Comparison of ENCODE assay signal across 10 cellular contexts in genomic region chr17:75315541-75316243, GRCh38. TPM values are rescaled to one million over a fixed set of nuclear protein-coding genes. Genes with fewer than 3 reads are reported as not detected.
DNase-seq lines count a peak whose midpoint lies in the region; ATAC-seq, FAIRE-seq and TF ChIP-seq lines count a peak whose summit lies in the region.
"Had no signal": no experiment of that assay in that cellular context is flagged by ENCODE, and none has a peak within 500 bp of the region (broad histone marks: within the 10 kb centered on the region; RNA-seq: fewer than 3 reads in every experiment).

No MANE protein-coding gene starts in this region.

- TF ChIP-seq EP300 in K562 (IDR thresholded peaks at IDR 0.05; ENCODE audit: low read length), result no peak

- no peak overlapping the region; a peak in 1 of 4 replicates for H3K9ac ChIP-seq in K562 (ENCODE audit: insufficient read depth in 1 of 2, low read depth in 2 of 2, low read length in 2 of 2)

- no peak overlapping the region for H3K27ac ChIP-seq in K562 (ENCODE audit: extremely low read depth, low read depth, low read length)

- peaks cover 33% of the 10 kb centered on the region for H3K4me1 Mint-ChIP-seq in stimulated activated effector memory CD8-positive, alpha-beta T cell treated with anti-CD3 and anti-CD28 coated beads, Interleukin-12 subunit alpha, Interleukin-12 subunit beta, amount 100 ng/mL, for 72 hours

- no peaks in the 10 kb centered on the region for H3K79me2 ChIP-seq in K562 (ENCODE audit: control insufficient read depth, insufficient read depth, low read length)

- in situ Hi-C loops in K562 (cut with MboI), result no loop called here

- peaks cover 50% of the 10 kb centered on the region for H3K36me3 Mint-ChIP-seq in stimulated activated effector memory CD8-positive, alpha-beta T cell treated with anti-CD3 and anti-CD28 coated beads, Interleukin-12 subunit alpha, Interleukin-12 subunit beta, amount 100 ng/mL, for 72 hours

- H3K9me3 ChIP-seq in K562 (replicated peaks; ENCODE audit: control insufficient read depth, insufficient read depth, low read depth, low read length), result no peaks in the 10 kb centered on the region

- intact Hi-C loops in K562 (cut with micrococcal nuclease), result no loop called here

- peaks cover 0 to 13% of the 10 kb centered on the region in 2 experiments; a peak in 4 of 5 replicates for H3K4me1 ChIP-seq in K562 (replicated peaks in 1 of 2; ENCODE audit: control insufficient read depth in 2 of 2, insufficient read depth in 2 of 2, low read length in 2 of 2)

- peak; percentile 45 to 67 for ATAC-seq in activated CD4-positive, CD25-positive, alpha-beta regulatory T cell treated with anti-CD3 and anti-CD28 coated beads, Interleukin-2, amount 50 U/mL, for 24 hours
- ATAC-seq in K562, result no peak; the same call in 2 of the 3 replicates
- peak; percentile 75 for ATAC-seq in stimulated activated effector memory CD8-positive, alpha-beta T cell treated with anti-CD3 and anti-CD28 coated beads, Interleukin-12 subunit alpha, Interleukin-12 subunit beta, amount 100 ng/mL, for 72 hours

- H3K4me2 ChIP-seq in K562 (ENCODE audit: insufficient read depth, low read length), result no peak overlapping the region

- CTCF ChIA-PET in K562 (lab: Yijun Ruan, JAX; ENCODE audit: low intra/inter-chr PET ratio), result no interaction called here

- POLR2A ChIA-PET in K562 (lab: Yijun Ruan, JAX), result interaction anchor here (0.5 to 3.6 kb wide), 8 partner anchors 9 to 1021 kb away, joined by 3 to 19 read pairs (median 3); partner anchors contain the start of gene MIF4GD

- peaks cover 31% of the 10 kb centered on the region; the same call in 2 of the 3 replicates for H3K36me3 ChIP-seq in K562 (ENCODE audit: control insufficient read depth, insufficient read depth, low read length)

- FAIRE-seq in K562 (lab: Jason Lieb, UNC), result peak; percentile 48

- no peak for TF ChIP-seq RAD21 in K562 (CRISPR knock-in tag; conservative IDR thresholded peaks at IDR 0.05 in 1 of 2, IDR thresholded peaks at IDR 0.05 in 1 of 2)

- 70% methylated on average over 14 of the region's 19 CpGs for WGBS in K562 (ENCODE audit: insufficient coverage, low coverage, missing lambda C conversion rate)

- H3K4me3 ChIP-seq in K562, result no peak overlapping the region

- peak overlapping the region; percentile 76 for H3K27ac Mint-ChIP-seq in stimulated activated effector memory CD8-positive, alpha-beta T cell treated with anti-CD3 and anti-CD28 coated beads, Interleukin-12 subunit alpha, Interleukin-12 subunit beta, amount 100 ng/mL, for 72 hours

- H3K9me1 ChIP-seq in K562 (ENCODE audit: control insufficient read depth, insufficient read depth, low read length), result no peaks in the 10 kb centered on the region

- H2AFZ ChIP-seq in K562 (ENCODE audit: low read depth, low read length), result no peak overlapping the region

- DNase-seq in activated CD4-positive, CD25-positive, alpha-beta regulatory T cell (lab: John Stamatoyannopoulos, UW), result no peak
- DNase-seq in NCI-H226, result peak; percentile 16
- no peak for DNase-seq in K562 (ENCODE audit: extremely low read depth in 1 of 4, low spot score in 3 of 4)
- DNase-seq in stimulated activated effector memory CD8-positive, alpha-beta T cell treated with anti-CD3 and anti-CD28 coated beads, Interleukin-12 subunit alpha, Interleukin-12 subunit beta, amount 100 ng/mL, for 72 hours (ENCODE audit: low spot score in 2 of 2), result peak in 1 of 2 donors; percentile 62
- DNase-seq in NCI-H446 treated with DMSO at 0.1 percent for 48 hours (lab: John Stamatoyannopoulos, UW), result no peak
- DNase-seq in NCI-H524 (lab: John Stamatoyannopoulos, UW), result no peak
- no peak for DNase-seq in NCI-H128 (lab: John Stamatoyannopoulos, UW; ENCODE audit: unreplicated experiment)
- DNase-seq: NCI-H1092, SHP77 had no signal

- peak overlapping the region; percentile 22 for H3K4me3 Mint-ChIP-seq in stimulated activated effector memory CD8-positive, alpha-beta T cell treated with anti-CD3 and anti-CD28 coated beads, Interleukin-12 subunit alpha, Interleukin-12 subunit beta, amount 100 ng/mL, for 72 hours

- no peak for TF ChIP-seq POLR2A in K562 (conservative IDR thresholded peaks at IDR 0.05)

- no peaks in the 10 kb centered on the region for H3K9me3 Mint-ChIP-seq in stimulated activated effector memory CD8-positive, alpha-beta T cell treated with anti-CD3 and anti-CD28 coated beads, Interleukin-12 subunit alpha, Interleukin-12 subunit beta, amount 100 ng/mL, for 72 hours

- no peaks in the 10 kb centered on the region for H3K27me3 ChIP-seq in K562 (ENCODE audit: control insufficient read depth in 2 of 2, insufficient read depth in 2 of 2, low read length in 2 of 2)

- no peak for TF ChIP-seq CTCF in K562 (IDR thresholded peaks at IDR 0.05 in 2 of 3, conservative IDR thresholded peaks at IDR 0.05 in 1 of 3; ENCODE audit: insufficient read depth in 2 of 3, low read depth in 1 of 3, low read length in 3 of 3)

- no TSS peak for BruUV-seq in K562 (replicated peaks; lab: Mats Ljungman, UMichigan)

- no peaks in the 10 kb centered on the region for H4K20me1 ChIP-seq in K562 (replicated peaks; ENCODE audit: control insufficient read depth, insufficient read depth, low read length)

RNA-seq across cellular contexts. Expression of gene SLC25A19, which starts 26.5 kb away (rescaled TPM):
- total RNA-seq in K562 (2011; cell fraction: chromatin; rRNA removed; ENCODE audit: low replicate concordance), result 80.8 and 110 TPM in 2 replicates
- total RNA-seq in K562 (2011; cell fraction: nucleolus; rRNA removed), result 83.7 and 96.9 TPM in 2 replicates
- total RNA-seq in K562 (2011; cell fraction: nucleoplasm; rRNA removed), result 75.9 and 93.0 TPM in 2 replicates
- total RNA-seq in K562 (2014; rRNA removed), result 56.1 and 71.6 TPM in 2 replicates
- 35.9 and 45.2 TPM in 2 replicates for total RNA-seq in K562 (2014; rRNA removed; fragmentation: Illumina TruSeq; extraction: Trizol)
- 49.0 and 49.3 TPM in 2 replicates for total RNA-seq in K562 (2015; rRNA removed; fragmentation: Illumina TruSeq; extraction: Trizol)
- 73.4 and 76.6 TPM in 2 replicates for total RNA-seq in K562 (2021)
- 51.7 and 55.3 TPM in 2 replicates for polyA plus RNA-seq in K562 (2011; rRNA removed)
- polyA plus RNA-seq in K562 (2011; cell fraction: cytosol; rRNA removed), result 70.2 and 111 TPM in 2 replicates
- 50.7 and 83.5 TPM in 2 replicates for polyA plus RNA-seq in K562 (2011; cell fraction: nucleus; rRNA removed)
- polyA plus RNA-seq in K562 (2012), result 26.6 and 58.9 TPM in 2 replicates
- polyA plus RNA-seq in K562 (2014; fragmentation: Illumina TruSeq; extraction: Trizol), result 57.1 and 60.9 TPM in 2 replicates
- polyA plus RNA-seq in K562 (2014; fragmentation: Nextera tagmentation; extraction: Ambion mirVana), result 10 to 100 TPM; 33.4 to 49.3 TPM
- 73.1 and 83.5 TPM in 2 replicates for polyA plus RNA-seq in K562 (2014; rRNA removed)
- 29.7 and 31.1 TPM in 2 replicates for polyA minus RNA-seq in K562 (2011; rRNA and poly(A)+ RNA removed)
- polyA minus RNA-seq in K562 (2011; cell fraction: cytosol; rRNA and poly(A)+ RNA removed), result 18.5 and 33.6 TPM in 2 replicates
- polyA minus RNA-seq in K562 (2011; cell fraction: nucleus; rRNA and poly(A)+ RNA removed), result 32.9 and 44.3 TPM in 2 replicates

RNA-seq across cellular contexts. Expression of gene MIF4GD, which starts 44.7 kb away (rescaled TPM):
- total RNA-seq in K562 (2011; cell fraction: chromatin; rRNA removed; ENCODE audit: low replicate concordance), result 28.8 and 42.4 TPM in 2 replicates
- total RNA-seq in K562 (2011; cell fraction: nucleolus; rRNA removed), result 36.0 and 43.4 TPM in 2 replicates
- 32.6 and 37.5 TPM in 2 replicates for total RNA-seq in K562 (2011; cell fraction: nucleoplasm; rRNA removed)
- total RNA-seq in K562 (2014; rRNA removed) (22.4 and 25.2 TPM in 2 replicates), K562 (2014; rRNA removed; fragmentation: Illumina TruSeq; extraction: Trizol) (11.8 and 12.3 TPM in 2 replicates), K562 (2015; rRNA removed; fragmentation: Illumina TruSeq; extraction: Trizol) (13.2 and 14.0 TPM in 2 replicates), K562 (2021) (23.0 and 27.1 TPM in 2 replicates)
- polyA plus RNA-seq in K562 (2011; rRNA removed) (50.8 and 53.9 TPM in 2 replicates), K562 (2014; fragmentation: Illumina TruSeq; extraction: Trizol) (25.5 and 28.1 TPM in 2 replicates), K562 (2014; fragmentation: Nextera tagmentation; extraction: Ambion mirVana) (10 to 100 TPM; 46.7 to 63.8 TPM), K562 (2014; rRNA removed) (30.6 and 36.0 TPM in 2 replicates)
- 71.3 and 91.1 TPM in 2 replicates for polyA plus RNA-seq in K562 (2011; cell fraction: cytosol; rRNA removed)
- 56.0 and 67.5 TPM in 2 replicates for polyA plus RNA-seq in K562 (2011; cell fraction: nucleus; rRNA removed)
- polyA plus RNA-seq in K562 (2012), result 28.0 and 61.3 TPM in 2 replicates
- polyA minus RNA-seq in K562 (2011; rRNA and poly(A)+ RNA removed), result 25.6 TPM in 2 replicates
- 13.5 and 16.8 TPM in 2 replicates for polyA minus RNA-seq in K562 (2011; cell fraction: cytosol; rRNA and poly(A)+ RNA removed)
- 8.3 and 15.0 TPM in 2 replicates for polyA minus RNA-seq in K562 (2011; cell fraction: nucleus; rRNA and poly(A)+ RNA removed)

RNA-seq across cellular contexts. Expression of gene MRPS7, which starts 54.0 kb away (rescaled TPM):
- 58.3 and 91.9 TPM in 2 replicates for total RNA-seq in K562 (2011; cell fraction: chromatin; rRNA removed; ENCODE audit: low replicate concordance)
- total RNA-seq in K562 (2011; cell fraction: nucleolus; rRNA removed), result 73.0 and 88.6 TPM in 2 replicates
- total RNA-seq in K562 (2011; cell fraction: nucleoplasm; rRNA removed), result 64.5 and 67.2 TPM in 2 replicates
- total RNA-seq in K562 (2014; rRNA removed) (115 and 137 TPM in 2 replicates), K562 (2014; rRNA removed; fragmentation: Illumina TruSeq; extraction: Trizol) (128 and 142 TPM in 2 replicates), K562 (2015; rRNA removed; fragmentation: Illumina TruSeq; extraction: Trizol) (124 and 132 TPM in 2 replicates), K562 (2021) (117 and 120 TPM in 2 replicates)
- polyA plus RNA-seq in K562 (2011; rRNA removed) (90.8 and 115 TPM in 2 replicates), K562 (2014; fragmentation: Illumina TruSeq; extraction: Trizol) (140 and 153 TPM in 2 replicates), K562 (2014; fragmentation: Nextera tagmentation; extraction: Ambion mirVana) (100 to 1,000 TPM; 236 to 244 TPM), K562 (2014; rRNA removed) (107 and 126 TPM in 2 replicates)
- 83.0 and 98.9 TPM in 2 replicates for polyA plus RNA-seq in K562 (2011; cell fraction: cytosol; rRNA removed)
- 73.0 and 76.0 TPM in 2 replicates for polyA plus RNA-seq in K562 (2011; cell fraction: nucleus; rRNA removed)
- 60.3 and 98.2 TPM in 2 replicates for polyA plus RNA-seq in K562 (2012)
- 75.2 and 86.1 TPM in 2 replicates for polyA minus RNA-seq in K562 (2011; rRNA and poly(A)+ RNA removed)
- polyA minus RNA-seq in K562 (2011; cell fraction: cytosol; rRNA and poly(A)+ RNA removed), result 34.9 and 44.7 TPM in 2 replicates
- polyA minus RNA-seq in K562 (2011; cell fraction: nucleus; rRNA and poly(A)+ RNA removed), result 34.5 and 47.3 TPM in 2 replicates

RNA-seq across cellular contexts. Expression of gene GGA3, which starts 54.3 kb away (rescaled TPM):
- total RNA-seq in K562 (2011; cell fraction: chromatin; rRNA removed; ENCODE audit: low replicate concordance), result 229 and 410 TPM in 2 replicates
- 168 and 211 TPM in 2 replicates for total RNA-seq in K562 (2011; cell fraction: nucleolus; rRNA removed)
- total RNA-seq in K562 (2011; cell fraction: nucleoplasm; rRNA removed), result 138 and 145 TPM in 2 replicates
- 16.3 and 27.7 TPM in 2 replicates for total RNA-seq in K562 (2014; rRNA removed)
- total RNA-seq in K562 (2014; rRNA removed; fragmentation: Illumina TruSeq; extraction: Trizol), result 25.4 and 26.5 TPM in 2 replicates
- 21.3 and 23.7 TPM in 2 replicates for total RNA-seq in K562 (2015; rRNA removed; fragmentation: Illumina TruSeq; extraction: Trizol)
- total RNA-seq in K562 (2021), result 60.9 and 64.9 TPM in 2 replicates
- 40.9 and 74.6 TPM in 2 replicates for polyA plus RNA-seq in K562 (2011; rRNA removed)
- polyA plus RNA-seq in K562 (2011; cell fraction: cytosol; rRNA removed), result 24.6 and 25.5 TPM in 2 replicates
- 329 and 442 TPM in 2 replicates for polyA plus RNA-seq in K562 (2011; cell fraction: nucleus; rRNA removed)
- polyA plus RNA-seq in K562 (2012), result 65.7 and 79.7 TPM in 2 replicates
- polyA plus RNA-seq in K562 (2014; fragmentation: Illumina TruSeq; extraction: Trizol), result 51.7 and 54.2 TPM in 2 replicates
- 1 to 10 TPM; 5.7 to 6.3 TPM for polyA plus RNA-seq in K562 (2014; fragmentation: Nextera tagmentation; extraction: Ambion mirVana)
- 41.2 and 45.9 TPM in 2 replicates for polyA plus RNA-seq in K562 (2014; rRNA removed)
- polyA minus RNA-seq in K562 (2011; rRNA and poly(A)+ RNA removed), result 76.1 and 105 TPM in 2 replicates
- 29.3 and 34.2 TPM in 2 replicates for polyA minus RNA-seq in K562 (2011; cell fraction: cytosol; rRNA and poly(A)+ RNA removed)
- 52.4 and 72.0 TPM in 2 replicates for polyA minus RNA-seq in K562 (2011; cell fraction: nucleus; rRNA and poly(A)+ RNA removed)
